ENCODE assay signal across 8 cellular contexts in genomic region chr7:102431617-102432298, GRCh38. TPM values are rescaled to one million over a fixed set of nuclear protein-coding genes. Genes with fewer than 3 reads are reported as not detected.
A peak's percentile ranks its signal among the peaks of the same experiment; 100 is the strongest.
DNase-seq lines count a peak whose midpoint lies in the region; ATAC-seq, FAIRE-seq and TF ChIP-seq lines count a peak whose summit lies in the region.

No MANE protein-coding gene starts in this region.

- peak overlapping the region; percentile 94 to 99 (median 98) for H3K4me2 ChIP-seq in BLaER1 treated with 17β-estradiol and CSF1 and Interleukin-3, amounts not matched to agents 10 nM and 100 nM
- H3K4me2 ChIP-seq in HepG2 (ENCODE audit: low read depth, low read length), result peak overlapping the region; percentile 82

- peaks cover 78 to 91% (median 90%) of the 10 kb centered on the region in 10 experiments for H3K4me1 ChIP-seq in BLaER1 treated with 17β-estradiol and CSF1 and Interleukin-3, amounts not matched to agents 10 nM and 100 nM
- H3K4me1 ChIP-seq in HepG2 (ENCODE audit: insufficient read depth, low read length), result peaks cover 35% of the 10 kb centered on the region

- ATAC-seq in GM21528 (IDR thresholded peaks at IDR 0.05; ENCODE audit: low FRiP score, unreplicated experiment), result peak; percentile 33
- ATAC-seq in HepG2, result peak; percentile 39
- ATAC-seq in HG02588 (IDR thresholded peaks at IDR 0.05; ENCODE audit: unreplicated experiment), result no peak
- no peak for ATAC-seq in Right ventricle myocardium superior (ENCODE audit: poor library complexity)

- TF ChIP-seq RAD21 in HepG2 (CRISPR knock-in tag; IDR thresholded peaks at IDR 0.05), result no peak

- FAIRE-seq in HepG2 (lab: Jason Lieb, UNC), result no peak

- no peak for TF ChIP-seq POLR2A in HepG2 (IDR thresholded peaks at IDR 0.05; ENCODE audit: insufficient read depth in 1 of 2, low read depth in 2 of 2, low read length in 2 of 2)

- in situ Hi-C loops in HepG2 (cut with HindIII; ENCODE audit: extremely low pct_ligation_motif_present, low pct_unique_long_range_greater_than_20kb), result no loop called here

- no peak for TF ChIP-seq EP300 in HepG2 (IDR thresholded peaks at IDR 0.05; ENCODE audit: low read depth in 2 of 2, low read length in 2 of 2)
- no peak for TF ChIP-seq EP300 in HepG2 (CRISPR knock-in tag; IDR thresholded peaks at IDR 0.05; ENCODE audit: borderline replicate concordance)

- POLR2A ChIA-PET in HepG2 (lab: Yijun Ruan, JAX), result no interaction called here

- no peaks in the 10 kb centered on the region for H3K9me3 ChIP-seq in BLaER1 treated with 17β-estradiol and CSF1 and Interleukin-3, amounts not matched to agents 10 nM and 100 nM (replicated peaks in 1 of 11)
- H3K9me3 ChIP-seq in HepG2 (ENCODE audit: low read length), result no peaks in the 10 kb centered on the region

- H3K27me3 ChIP-seq in BLaER1 treated with 17β-estradiol and CSF1 and Interleukin-3, amounts not matched to agents 10 nM and 100 nM, result no peaks in the 10 kb centered on the region
- no peaks in the 10 kb centered on the region for H3K27me3 ChIP-seq in HepG2 (ENCODE audit: control insufficient read depth in 1 of 2, insufficient read depth in 2 of 2, low read length in 2 of 2)

- peak overlapping the region; percentile 31 to 99 (median 95); a peak in 21 of 22 replicates for H3K27ac ChIP-seq in BLaER1 treated with 17β-estradiol and CSF1 and Interleukin-3, amounts not matched to agents 10 nM and 100 nM
- no peak overlapping the region for H3K27ac ChIP-seq in HepG2 (ENCODE audit: extremely low read length, insufficient read depth, low read length)

- H3K36me3 ChIP-seq in BLaER1 treated with 17β-estradiol and CSF1 and Interleukin-3, amounts not matched to agents 10 nM and 100 nM, result peaks cover 3 to 23% (median 11%) of the 10 kb centered on the region in 11 experiments
- H3K36me3 ChIP-seq in HepG2 (replicated peaks in 1 of 2; ENCODE audit: control insufficient read depth in 1 of 2, insufficient read depth in 2 of 2, low read length in 2 of 2), result peaks cover 0 to 5% of the 10 kb centered on the region in 2 experiments; a peak in 2 of 5 replicates

- H3K79me2 ChIP-seq in HepG2 (ENCODE audit: insufficient read depth, low read length), result no peaks in the 10 kb centered on the region

- no peak for TF ChIP-seq CTCF in HepG2 (CRISPR knock-in tag; IDR thresholded peaks at IDR 0.05)

- intact Hi-C loops in HepG2 (cut with micrococcal nuclease; ENCODE audit: unreplicated experiment), result no loop called here
- intact Hi-C loops in Right ventricle myocardium superior (cut with DNase I), result no loop called here

- peak; percentile 58 for DNase-seq in NOMO-1 treated with dmso at 0.1 percent for 144 hours (lab: John Stamatoyannopoulos, UW; ENCODE audit: unreplicated experiment)
- peak; percentile 42 for DNase-seq in activated gamma-delta T cell treated with anti-CD3 and anti-CD28 coated beads, Interleukin-2, amount 50 U/mL, for 16 hours (ENCODE audit: low read depth)
- DNase-seq in HepG2 (ENCODE audit: low spot score), result peak; percentile 29
- peak; percentile 53 to 74 (median 66) for DNase-seq in stimulated activated naive CD4-positive, alpha-beta T cell (lab: John Stamatoyannopoulos, UW)
- no peak for DNase-seq in Right ventricle myocardium superior

- 7% methylated on average over 8 of the region's 17 CpGs for WGBS in HepG2 (ENCODE audit: low lambda C conversion rate)

- no peak overlapping the region for H2AFZ ChIP-seq in HepG2 (ENCODE audit: low read length)

- CTCF ChIA-PET in HepG2 (lab: Yijun Ruan, JAX; ENCODE audit: low intra/inter-chr PET ratio, low total read pairs), result no interaction called here

- BruUV-seq in HepG2 (replicated peaks; lab: Mats Ljungman, UMichigan), result no TSS peak

- H3K9ac ChIP-seq in BLaER1 treated with 17β-estradiol and CSF1 and Interleukin-3, amounts not matched to agents 10 nM and 100 nM, result peak overlapping the region; percentile 10 to 98 (median 93); a peak in 21 of 22 replicates
- H3K9ac ChIP-seq in HepG2 (ENCODE audit: insufficient read depth, low read depth, low read length), result no peak overlapping the region

- peaks cover 0 to 25% (median 6%) of the 10 kb centered on the region in 11 experiments; a peak in 10 of 22 replicates for H4K20me1 ChIP-seq in BLaER1 treated with 17β-estradiol and CSF1 and Interleukin-3, amounts not matched to agents 10 nM and 100 nM
- H4K20me1 ChIP-seq in HepG2 (ENCODE audit: insufficient read depth, low read length), result no peaks in the 10 kb centered on the region

- peak overlapping the region in 3 of 10 experiments; percentile 6 to 21 (median 16); a peak in 3 of 20 replicates for H3K4me3 ChIP-seq in BLaER1 treated with 17β-estradiol and CSF1 and Interleukin-3, amounts not matched to agents 10 nM and 100 nM
- peak overlapping the region in 1 of 3 experiments; percentile 46; a peak in 1 of 6 replicates for H3K4me3 ChIP-seq in HepG2 (replicated peaks in 1 of 3; ENCODE audit: insufficient read depth in 1 of 3, low read depth in 2 of 3, low read length in 3 of 3)

RNA-seq across cellular contexts. Expression of gene ORAI2, which starts 1.6 kb away (rescaled TPM):
- total RNA-seq in HepG2 (2016; rRNA removed; fragmentation: Illumina TruSeq; extraction: Trizol) (6.0 and 6.1 TPM in 2 replicates), Right ventricle myocardium superior (4.3 TPM)
- 2.1 and 3.0 TPM in 2 replicates for total RNA-seq in HepG2 (2016; cell fraction: cytosol; rRNA removed; fragmentation: Illumina TruSeq; extraction: Trizol; ENCODE audit: low read depth)
- 3.2 and 5.4 TPM in 2 replicates for total RNA-seq in HepG2 (2016; cell fraction: insoluble cytoplasmic fraction; rRNA removed; fragmentation: Illumina TruSeq; extraction: Trizol)
- total RNA-seq in HepG2 (2016; cell fraction: membrane; rRNA removed; fragmentation: Illumina TruSeq; extraction: Trizol), result 6.5 and 8.2 TPM in 2 replicates
- total RNA-seq in HepG2 (2016; cell fraction: nucleus; rRNA removed; fragmentation: Illumina TruSeq; extraction: Trizol), result 2.8 and 3.3 TPM in 2 replicates
- 3.0 and 5.6 TPM in 2 replicates for polyA plus RNA-seq in HepG2 (2011; rRNA removed)
- polyA plus RNA-seq in HepG2 (2011; cell fraction: cytosol; rRNA removed), result 4.7 and 7.5 TPM in 2 replicates
- polyA plus RNA-seq in HepG2 (2011; cell fraction: nucleus; rRNA removed), result 4.1 and 5.2 TPM in 2 replicates
- 2.1 and 3.0 TPM in 2 replicates for polyA plus RNA-seq in HepG2 (2012)
- 3.6 and 4.2 TPM in 2 replicates for polyA plus RNA-seq in HepG2 (2016; cell fraction: cytosol; fragmentation: Illumina TruSeq; extraction: Trizol; ENCODE audit: low read depth)
- polyA plus RNA-seq in HepG2 (2016; cell fraction: insoluble cytoplasmic fraction; fragmentation: Illumina TruSeq; extraction: Trizol; ENCODE audit: low read depth), result 4.2 and 4.4 TPM in 2 replicates
- 7.2 and 7.3 TPM in 2 replicates for polyA plus RNA-seq in HepG2 (2016; cell fraction: membrane; fragmentation: Illumina TruSeq; extraction: Trizol; ENCODE audit: low read depth)
- 3.2 and 3.6 TPM in 2 replicates for polyA plus RNA-seq in HepG2 (2016; cell fraction: nucleus; fragmentation: Illumina TruSeq; extraction: Trizol; ENCODE audit: insufficient read depth, low read depth)
- 17.1 and 29.8 TPM in 2 replicates for polyA minus RNA-seq in HepG2 (2011; rRNA and poly(A)+ RNA removed; ENCODE audit: low replicate concordance)
- 3.8 and 4.9 TPM in 2 replicates for polyA minus RNA-seq in HepG2 (2011; cell fraction: cytosol; rRNA and poly(A)+ RNA removed)
- polyA minus RNA-seq in HepG2 (2011; cell fraction: nucleus; rRNA and poly(A)+ RNA removed), result 1.7 and 3.0 TPM in 2 replicates

RNA-seq across cellular contexts. Expression of gene ALKBH4, which starts 32.9 kb away (rescaled TPM):
- total RNA-seq in HepG2 (2016; rRNA removed; fragmentation: Illumina TruSeq; extraction: Trizol) (8.7 and 8.8 TPM in 2 replicates), Right ventricle myocardium superior (5.3 TPM)
- total RNA-seq in HepG2 (2016; cell fraction: cytosol; rRNA removed; fragmentation: Illumina TruSeq; extraction: Trizol; ENCODE audit: low read depth), result 2.1 and 2.5 TPM in 2 replicates
- 6.9 and 9.3 TPM in 2 replicates for total RNA-seq in HepG2 (2016; cell fraction: insoluble cytoplasmic fraction; rRNA removed; fragmentation: Illumina TruSeq; extraction: Trizol)
- total RNA-seq in HepG2 (2016; cell fraction: membrane; rRNA removed; fragmentation: Illumina TruSeq; extraction: Trizol), result 6.9 and 7.4 TPM in 2 replicates
- total RNA-seq in HepG2 (2016; cell fraction: nucleus; rRNA removed; fragmentation: Illumina TruSeq; extraction: Trizol), result 3.8 and 3.9 TPM in 2 replicates
- polyA plus RNA-seq in HepG2 (2011; rRNA removed), result 2.6 and 3.4 TPM in 2 replicates
- 3.1 and 5.0 TPM in 2 replicates for polyA plus RNA-seq in HepG2 (2011; cell fraction: cytosol; rRNA removed)
- polyA plus RNA-seq in HepG2 (2011; cell fraction: nucleus; rRNA removed), result 3.8 and 3.9 TPM in 2 replicates
- 3.5 and 3.6 TPM in 2 replicates for polyA plus RNA-seq in HepG2 (2012)
- polyA plus RNA-seq in HepG2 (2016; cell fraction: cytosol; fragmentation: Illumina TruSeq; extraction: Trizol; ENCODE audit: low read depth), result 2.2 and 2.6 TPM in 2 replicates
- polyA plus RNA-seq in HepG2 (2016; cell fraction: insoluble cytoplasmic fraction; fragmentation: Illumina TruSeq; extraction: Trizol; ENCODE audit: low read depth), result 7.8 and 9.2 TPM in 2 replicates
- polyA plus RNA-seq in HepG2 (2016; cell fraction: membrane; fragmentation: Illumina TruSeq; extraction: Trizol; ENCODE audit: low read depth), result 4.0 and 4.1 TPM in 2 replicates
- polyA plus RNA-seq in HepG2 (2016; cell fraction: nucleus; fragmentation: Illumina TruSeq; extraction: Trizol; ENCODE audit: insufficient read depth, low read depth), result 6.3 and 7.8 TPM in 2 replicates
- 3.9 and 4.8 TPM in 2 replicates for polyA minus RNA-seq in HepG2 (2011; rRNA and poly(A)+ RNA removed; ENCODE audit: low replicate concordance)
- polyA minus RNA-seq in HepG2 (2011; cell fraction: cytosol; rRNA and poly(A)+ RNA removed), result 1.2 and 2.4 TPM in 2 replicates
- polyA minus RNA-seq in HepG2 (2011; cell fraction: nucleus; rRNA and poly(A)+ RNA removed), result 3.6 and 5.1 TPM in 2 replicates

RNA-seq across cellular contexts. Expression of gene LRWD1, which starts 33.0 kb away (rescaled TPM):
- total RNA-seq in HepG2 (2016; rRNA removed; fragmentation: Illumina TruSeq; extraction: Trizol), result 14.5 and 16.3 TPM in 2 replicates
- 6.5 and 7.5 TPM in 2 replicates for total RNA-seq in HepG2 (2016; cell fraction: cytosol; rRNA removed; fragmentation: Illumina TruSeq; extraction: Trizol; ENCODE audit: low read depth)
- total RNA-seq in HepG2 (2016; cell fraction: insoluble cytoplasmic fraction; rRNA removed; fragmentation: Illumina TruSeq; extraction: Trizol), result 14.1 and 16.9 TPM in 2 replicates
- 9.7 and 10.1 TPM in 2 replicates for total RNA-seq in HepG2 (2016; cell fraction: membrane; rRNA removed; fragmentation: Illumina TruSeq; extraction: Trizol)
- total RNA-seq in HepG2 (2016; cell fraction: nucleus; rRNA removed; fragmentation: Illumina TruSeq; extraction: Trizol), result 10.3 and 12.9 TPM in 2 replicates
- polyA plus RNA-seq in HepG2 (2011; rRNA removed), result 8.5 and 12.7 TPM in 2 replicates
- 7.5 and 11.4 TPM in 2 replicates for polyA plus RNA-seq in HepG2 (2011; cell fraction: cytosol; rRNA removed)
- polyA plus RNA-seq in HepG2 (2011; cell fraction: nucleus; rRNA removed), result 30.8 and 31.0 TPM in 2 replicates
- 4.2 and 6.2 TPM in 2 replicates for polyA plus RNA-seq in HepG2 (2012)
- 4.2 and 4.7 TPM in 2 replicates for polyA plus RNA-seq in HepG2 (2016; cell fraction: cytosol; fragmentation: Illumina TruSeq; extraction: Trizol; ENCODE audit: low read depth)
- 13.6 and 16.5 TPM in 2 replicates for polyA plus RNA-seq in HepG2 (2016; cell fraction: insoluble cytoplasmic fraction; fragmentation: Illumina TruSeq; extraction: Trizol; ENCODE audit: low read depth)
- 5.9 TPM in 2 replicates for polyA plus RNA-seq in HepG2 (2016; cell fraction: membrane; fragmentation: Illumina TruSeq; extraction: Trizol; ENCODE audit: low read depth)
- polyA plus RNA-seq in HepG2 (2016; cell fraction: nucleus; fragmentation: Illumina TruSeq; extraction: Trizol; ENCODE audit: insufficient read depth, low read depth), result 19.3 and 20.0 TPM in 2 replicates
- 17.3 and 19.5 TPM in 2 replicates for polyA minus RNA-seq in HepG2 (2011; rRNA and poly(A)+ RNA removed; ENCODE audit: low replicate concordance)
- polyA minus RNA-seq in HepG2 (2011; cell fraction: cytosol; rRNA and poly(A)+ RNA removed), result 6.9 and 9.8 TPM in 2 replicates
- polyA minus RNA-seq in HepG2 (2011; cell fraction: nucleus; rRNA and poly(A)+ RNA removed), result 4.5 and 6.4 TPM in 2 replicates
- total RNA-seq in Right ventricle myocardium superior, result 9.7 TPM

RNA-seq across cellular contexts. Expression of gene PRKRIP1, which starts 35.6 kb away (rescaled TPM):
- total RNA-seq in HepG2 (2016; rRNA removed; fragmentation: Illumina TruSeq; extraction: Trizol) (13.2 and 16.8 TPM in 2 replicates), Right ventricle myocardium superior (9.8 TPM)
- total RNA-seq in HepG2 (2016; cell fraction: cytosol; rRNA removed; fragmentation: Illumina TruSeq; extraction: Trizol; ENCODE audit: low read depth), result 6.5 and 6.6 TPM in 2 replicates
- 12.1 and 15.9 TPM in 2 replicates for total RNA-seq in HepG2 (2016; cell fraction: insoluble cytoplasmic fraction; rRNA removed; fragmentation: Illumina TruSeq; extraction: Trizol)
- 7.9 and 8.7 TPM in 2 replicates for total RNA-seq in HepG2 (2016; cell fraction: membrane; rRNA removed; fragmentation: Illumina TruSeq; extraction: Trizol)
- total RNA-seq in HepG2 (2016; cell fraction: nucleus; rRNA removed; fragmentation: Illumina TruSeq; extraction: Trizol), result 11.8 and 15.0 TPM in 2 replicates
- 13.2 and 16.4 TPM in 2 replicates for polyA plus RNA-seq in HepG2 (2011; rRNA removed)
- 10.2 and 11.6 TPM in 2 replicates for polyA plus RNA-seq in HepG2 (2011; cell fraction: cytosol; rRNA removed)
- polyA plus RNA-seq in HepG2 (2011; cell fraction: nucleus; rRNA removed), result 65.4 and 70.0 TPM in 2 replicates
- 14.2 and 15.7 TPM in 2 replicates for polyA plus RNA-seq in HepG2 (2012)
- polyA plus RNA-seq in HepG2 (2016; cell fraction: cytosol; fragmentation: Illumina TruSeq; extraction: Trizol; ENCODE audit: low read depth), result 4.3 and 5.8 TPM in 2 replicates
- 15.0 TPM in 2 replicates for polyA plus RNA-seq in HepG2 (2016; cell fraction: insoluble cytoplasmic fraction; fragmentation: Illumina TruSeq; extraction: Trizol; ENCODE audit: low read depth)
- polyA plus RNA-seq in HepG2 (2016; cell fraction: membrane; fragmentation: Illumina TruSeq; extraction: Trizol; ENCODE audit: low read depth), result 6.4 and 7.8 TPM in 2 replicates
- 40.8 and 41.7 TPM in 2 replicates for polyA plus RNA-seq in HepG2 (2016; cell fraction: nucleus; fragmentation: Illumina TruSeq; extraction: Trizol; ENCODE audit: insufficient read depth, low read depth)
- 6.2 and 6.6 TPM in 2 replicates for polyA minus RNA-seq in HepG2 (2011; rRNA and poly(A)+ RNA removed; ENCODE audit: low replicate concordance)
- polyA minus RNA-seq in HepG2 (2011; cell fraction: cytosol; rRNA and poly(A)+ RNA removed), result 3.4 and 4.0 TPM in 2 replicates
- 14.5 and 17.1 TPM in 2 replicates for polyA minus RNA-seq in HepG2 (2011; cell fraction: nucleus; rRNA and poly(A)+ RNA removed)

RNA-seq across cellular contexts. Expression of gene POLR2J, which starts 47.0 kb away (rescaled TPM):
- total RNA-seq in HepG2 (2016; rRNA removed; fragmentation: Illumina TruSeq; extraction: Trizol) (35.2 and 41.2 TPM in 2 replicates), Right ventricle myocardium superior (51.3 TPM)
- 119 and 146 TPM in 2 replicates for total RNA-seq in HepG2 (2016; cell fraction: cytosol; rRNA removed; fragmentation: Illumina TruSeq; extraction: Trizol; ENCODE audit: low read depth)
- 35.0 and 41.9 TPM in 2 replicates for total RNA-seq in HepG2 (2016; cell fraction: insoluble cytoplasmic fraction; rRNA removed; fragmentation: Illumina TruSeq; extraction: Trizol)
- total RNA-seq in HepG2 (2016; cell fraction: membrane; rRNA removed; fragmentation: Illumina TruSeq; extraction: Trizol), result 82.2 and 106 TPM in 2 replicates
- 40.9 and 44.1 TPM in 2 replicates for total RNA-seq in HepG2 (2016; cell fraction: nucleus; rRNA removed; fragmentation: Illumina TruSeq; extraction: Trizol)
- polyA plus RNA-seq in HepG2 (2011; rRNA removed), result 62.1 and 71.4 TPM in 2 replicates
- polyA plus RNA-seq in HepG2 (2011; cell fraction: cytosol; rRNA removed), result 81.1 and 104 TPM in 2 replicates
- 40.7 and 50.5 TPM in 2 replicates for polyA plus RNA-seq in HepG2 (2011; cell fraction: nucleus; rRNA removed)
- polyA plus RNA-seq in HepG2 (2012), result 30.4 and 45.2 TPM in 2 replicates
- polyA plus RNA-seq in HepG2 (2016; cell fraction: cytosol; fragmentation: Illumina TruSeq; extraction: Trizol; ENCODE audit: low read depth), result 314 and 406 TPM in 2 replicates
- polyA plus RNA-seq in HepG2 (2016; cell fraction: insoluble cytoplasmic fraction; fragmentation: Illumina TruSeq; extraction: Trizol; ENCODE audit: low read depth), result 70.0 and 80.5 TPM in 2 replicates
- 181 and 221 TPM in 2 replicates for polyA plus RNA-seq in HepG2 (2016; cell fraction: membrane; fragmentation: Illumina TruSeq; extraction: Trizol; ENCODE audit: low read depth)
- polyA plus RNA-seq in HepG2 (2016; cell fraction: nucleus; fragmentation: Illumina TruSeq; extraction: Trizol; ENCODE audit: insufficient read depth, low read depth), result 46.8 and 47.8 TPM in 2 replicates
- 35.3 and 37.3 TPM in 2 replicates for polyA minus RNA-seq in HepG2 (2011; rRNA and poly(A)+ RNA removed; ENCODE audit: low replicate concordance)
- 6.2 and 9.8 TPM in 2 replicates for polyA minus RNA-seq in HepG2 (2011; cell fraction: cytosol; rRNA and poly(A)+ RNA removed)
- 81.7 and 112 TPM in 2 replicates for polyA minus RNA-seq in HepG2 (2011; cell fraction: nucleus; rRNA and poly(A)+ RNA removed)

Comparison
In these comparisons a context has a peak if more than half of its experiments do, and no peak if none do; other contexts are left out.
1. ATAC-seq: peak in GM21528 (single experiment) and HepG2 (single experiment); none in HG02588 (single experiment) and Right ventricle myocardium superior (single experiment).